8 cellular contexts compared by ENCODE assay signal in the genomic region with DNA sequence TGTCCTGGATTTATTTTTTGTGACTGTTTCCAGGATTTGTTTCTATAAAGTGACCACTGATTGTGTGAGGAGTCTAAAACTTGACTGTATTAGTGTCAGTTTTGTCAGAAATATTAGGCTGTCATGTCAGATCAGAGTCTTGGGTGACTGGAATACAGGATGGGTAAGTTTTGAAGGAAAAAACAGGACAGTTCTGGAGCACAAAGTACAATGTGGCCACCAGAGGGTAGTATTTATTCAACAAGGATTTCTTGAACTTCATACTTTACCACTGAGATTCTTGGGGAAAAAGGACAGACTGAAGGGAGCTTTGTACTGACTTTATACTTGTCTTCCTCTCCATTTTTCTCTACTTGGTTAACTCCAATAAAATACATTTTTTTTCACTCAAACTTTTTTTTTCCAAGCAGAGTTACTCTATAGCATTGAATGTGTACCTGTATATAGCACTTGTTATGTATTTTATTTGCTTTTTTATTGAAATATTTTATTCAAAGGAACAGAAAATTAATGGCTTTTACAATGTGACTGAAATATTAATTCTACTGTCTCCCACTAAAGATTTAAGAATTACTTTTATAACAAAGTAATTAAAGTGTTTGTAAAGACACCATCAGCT.
A peak's percentile ranks its signal among the peaks of the same experiment; 100 is the strongest.
DNase-seq lines count a peak whose midpoint lies in the region; ATAC-seq and TF ChIP-seq lines count a peak whose summit lies in the region.

No MANE protein-coding gene starts in this region.

- in situ Hi-C loops in ACHN (cut with HindIII; ENCODE audit: low pct_ligation_motif_present, low pct_unique_long_range_greater_than_20kb, low sequenced_read_pairs): no loop called here

- DNase-seq in ACHN (peak; percentile 44), HCEC 1CT (peak; percentile 70), iPS-NIHi7 (ENCODE audit: extremely low spot score) (peak; percentile 18), UCSD-AML1 (lab: John Stamatoyannopoulos, UW; ENCODE audit: unreplicated experiment) (no peak), NCI-H510A treated with DMSO at 0.1 percent for 48 hours (lab: John Stamatoyannopoulos, UW) (no peak), amygdala (lab: John Stamatoyannopoulos, UW) (no peak)

- peak; percentile 75 for ATAC-seq in SK-N-SH treated with all-trans-retinoic acid at 6 μM for 48 hours
- ATAC-seq in HG02973 (IDR thresholded peaks at IDR 0.05; ENCODE audit: unreplicated experiment): no peak

TF ChIP-seq in SK-N-SH treated with all-trans-retinoic acid at 6 μM for 48 hours, 23 proteins besides CTCF, POLR2A, EP300 and RAD21:
- no peak for TF ChIP-seq ZFP30 (CRISPR knock-in tag; IDR thresholded peaks at IDR 0.05)
- TF ChIP-seq CREB5 (CRISPR knock-in tag; IDR thresholded peaks at IDR 0.05; ENCODE audit: low read depth): no peak
- TF ChIP-seq ZC3H10 (CRISPR knock-in tag; IDR thresholded peaks at IDR 0.05): no peak
- no peak for TF ChIP-seq ZNF8 (CRISPR knock-in tag; IDR thresholded peaks at IDR 0.05)
- no peak for TF ChIP-seq ISL1 (CRISPR knock-in tag; IDR thresholded peaks at IDR 0.05)
- TF ChIP-seq BACH2 (CRISPR knock-in tag; IDR thresholded peaks at IDR 0.05; ENCODE audit: borderline replicate concordance): no peak
- TF ChIP-seq, protein P1, sequence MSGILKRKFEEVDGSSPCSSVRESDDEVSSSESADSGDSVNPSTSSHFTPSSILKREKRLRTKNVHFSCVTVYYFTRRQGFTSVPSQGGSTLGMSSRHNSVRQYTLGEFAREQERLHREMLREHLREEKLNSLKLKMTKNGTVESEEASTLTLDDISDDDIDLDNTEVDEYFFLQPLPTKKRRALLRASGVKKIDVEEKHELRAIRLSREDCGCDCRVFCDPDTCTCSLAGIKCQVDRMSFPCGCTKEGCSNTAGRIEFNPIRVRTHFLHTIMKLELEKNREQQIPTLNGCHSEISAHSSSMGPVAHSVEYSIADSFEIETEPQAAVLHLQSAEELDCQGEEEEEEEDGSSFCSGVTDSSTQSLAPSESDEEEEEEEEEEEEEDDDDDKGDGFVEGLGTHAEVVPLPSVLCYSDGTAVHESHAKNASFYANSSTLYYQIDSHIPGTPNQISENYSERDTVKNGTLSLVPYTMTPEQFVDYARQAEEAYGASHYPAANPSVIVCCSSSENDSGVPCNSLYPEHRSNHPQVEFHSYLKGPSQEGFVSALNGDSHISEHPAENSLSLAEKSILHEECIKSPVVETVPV (CRISPR knock-in tag; IDR thresholded peaks at IDR 0.05): no peak
- no peak for TF ChIP-seq ZFP3 (CRISPR knock-in tag; IDR thresholded peaks at IDR 0.05)
- no peak for TF ChIP-seq ZNF565 (CRISPR knock-in tag; conservative IDR thresholded peaks at IDR 0.05; ENCODE audit: low read depth)

Comparison
In these comparisons a context has a peak if more than half of its experiments do, and no peak if none do; other contexts are left out.
1. DNase-seq: peak in ACHN (single experiment), HCEC 1CT (single experiment) and iPS-NIHi7 (single experiment); none in UCSD-AML1 (single experiment), NCI-H510A treated with DMSO at 0.1 percent for 48 hours (single experiment) and amygdala (0 of 56).